In the genomic region with DNA sequence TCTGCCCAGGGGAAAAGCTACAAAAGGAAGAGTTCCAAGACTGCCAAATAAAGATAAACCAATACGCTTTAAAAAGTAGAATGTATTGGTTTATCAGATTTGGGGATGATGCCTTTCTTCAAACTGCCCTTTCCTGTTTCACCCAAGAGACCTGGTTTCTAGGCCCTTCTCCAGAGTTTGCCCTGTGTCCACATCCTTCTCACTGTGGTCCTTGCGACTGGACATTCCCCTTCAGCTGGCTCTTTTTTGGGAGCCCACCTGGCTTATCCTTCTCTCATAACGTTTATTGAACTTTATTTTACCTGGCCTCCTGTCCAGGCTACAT, we compare ENCODE assay signal across 8 cellular contexts. TPM values are rescaled to one million over a fixed set of nuclear protein-coding genes. Genes with fewer than 3 reads are reported as not detected.
A peak's percentile ranks its signal among the peaks of the same experiment; 100 is the strongest.
DNase-seq lines count a peak whose midpoint lies in the region; ATAC-seq and TF ChIP-seq lines count a peak whose summit lies in the region.

No MANE protein-coding gene starts in this region.

- no peaks in the 10 kb centered on the region for H3K27me3 ChIP-seq in OCI-LY3 (ENCODE audit: low read depth, low read length)
- H3K27me3 ChIP-seq in endodermal cell (ENCODE audit: control insufficient read depth, insufficient read depth, low read length, poor library complexity, severe bottlenecking) = no peaks in the 10 kb centered on the region
- H3K27me3 ChIP-seq in neuron (ENCODE audit: insufficient read depth, low read length) = no peaks in the 10 kb centered on the region

- peaks cover 7% of the 10 kb centered on the region for H3K79me2 ChIP-seq in OCI-LY3 (ENCODE audit: low read length)

- no peak for TF ChIP-seq CTCF in C4-2B (conservative IDR thresholded peaks at IDR 0.05)
- no peak for TF ChIP-seq CTCF in OCI-LY3 (IDR thresholded peaks at IDR 0.05; ENCODE audit: low read depth, low read length)
- no peak for TF ChIP-seq CTCF in endodermal cell (conservative IDR thresholded peaks at IDR 0.05)

- H3K36me3 ChIP-seq in OCI-LY3 (replicated peaks; ENCODE audit: low read depth, low read length) = no peaks in the 10 kb centered on the region
- H3K36me3 ChIP-seq in endodermal cell (ENCODE audit: control insufficient read depth, insufficient read depth, low read length) = peaks cover 23% of the 10 kb centered on the region
- H3K36me3 ChIP-seq in neuron (ENCODE audit: insufficient read depth, low read length) = peaks cover 16% of the 10 kb centered on the region

- DNase-seq in endodermal cell (no peak), DMS 273 treated with DMSO at 0.1 percent for 48 hours (lab: John Stamatoyannopoulos, UW) (no peak), medulla oblongata (ENCODE audit: extremely low spot score) (no peak)

- H3K27ac Mint-ChIP-seq in endodermal cell = peak overlapping the region; percentile 87

- H3K4me3 Mint-ChIP-seq in endodermal cell = peak overlapping the region; percentile 86

- H3K4me1 Mint-ChIP-seq in endodermal cell = peaks cover 12% of the 10 kb centered on the region

- 82 to 92% methylated on average over 2 to 3 of the region's 3 CpGs for WGBS in endodermal cell (ENCODE audit: insufficient coverage in 1 of 2, insufficient read length in 1 of 2), 2 experiments

- H3K9me3 ChIP-seq in OCI-LY3 (ENCODE audit: insufficient read depth, low read length) (no peaks in the 10 kb centered on the region), endodermal cell (ENCODE audit: control insufficient read depth, low read length) (no peaks in the 10 kb centered on the region), neuron (ENCODE audit: low read length) (no peaks in the 10 kb centered on the region)

- H3K4me1 ChIP-seq in OCI-LY3 (ENCODE audit: low read length) = peaks cover 10% of the 10 kb centered on the region
- H3K4me1 ChIP-seq in endodermal cell (ENCODE audit: control insufficient read depth, insufficient read depth, low read length) = no peaks in the 10 kb centered on the region
- peaks cover 14% of the 10 kb centered on the region for H3K4me1 ChIP-seq in neuron (ENCODE audit: insufficient read depth, low read length)

- H3K27me3 Mint-ChIP-seq in endodermal cell (ENCODE audit: insufficient read depth) = peaks cover 1% of the 10 kb centered on the region

- H3K27ac ChIP-seq in C4-2B = peak overlapping the region; percentile 95
- peak overlapping the region; percentile 78 for H3K27ac ChIP-seq in OCI-LY3 (ENCODE audit: low read length)
- H3K27ac ChIP-seq in endodermal cell (ENCODE audit: low read depth, low read length) = peak overlapping the region; percentile 14

- H3K9ac ChIP-seq in OCI-LY3 (ENCODE audit: low read length) (peak overlapping the region; percentile 86), endodermal cell (ENCODE audit: extremely low read depth, low read length, poor library complexity, severe bottlenecking) (peak overlapping the region; percentile 52)

- no peaks in the 10 kb centered on the region for H4K20me1 ChIP-seq in OCI-LY3 (ENCODE audit: insufficient read depth, low read length)

- H3K9me3 Mint-ChIP-seq in endodermal cell = no peaks in the 10 kb centered on the region

- no peak for ATAC-seq in GM21737 (IDR thresholded peaks at IDR 0.05; ENCODE audit: unreplicated experiment)
- no peak for ATAC-seq in HG03565 (IDR thresholded peaks at IDR 0.05; ENCODE audit: unreplicated experiment)

- peak overlapping the region; percentile 98 for H3K4me2 ChIP-seq in OCI-LY3 (ENCODE audit: low read length)

- peaks cover 12% of the 10 kb centered on the region for H3K36me3 Mint-ChIP-seq in endodermal cell (ENCODE audit: low read depth)

- H3K4me3 ChIP-seq in OCI-LY3 (ENCODE audit: low read length) (peak overlapping the region; percentile 95), endodermal cell (ENCODE audit: low read length) (peak overlapping the region; percentile 95), neuron (ENCODE audit: low read length) (peak overlapping the region; percentile 66)

- H2AFZ ChIP-seq in OCI-LY3 (ENCODE audit: low read depth, low read length) (peak overlapping the region; percentile 86), neuron (ENCODE audit: low read depth, low read length) (peak overlapping the region; percentile 84)

RNA-seq across cellular contexts. Expression of a gene that starts 0.5 kb away (rescaled TPM):
- 10 to 100 TPM; 64.4 to 74.2 TPM for total RNA-seq in endodermal cell
- polyA plus RNA-seq in endodermal cell (2013, experiment 1 of 2) = 74.3 TPM
- polyA plus RNA-seq in endodermal cell (2013, experiment 2 of 2) = 62.1 TPM

RNA-seq across cellular contexts. Expression of a gene that starts 17.4 kb away (rescaled TPM):
- total RNA-seq in endodermal cell = 10 to 100 TPM; 59.1 to 74.7 TPM
- polyA plus RNA-seq in endodermal cell (2013, experiment 1 of 2) = 96.3 TPM
- 78.8 TPM for polyA plus RNA-seq in endodermal cell (2013, experiment 2 of 2)

RNA-seq across cellular contexts. Expression of a gene that starts 24.3 kb away (rescaled TPM):
- 10 to 100 TPM; 28.7 to 31.3 TPM for total RNA-seq in endodermal cell
- 18.8 TPM for polyA plus RNA-seq in endodermal cell (2013, experiment 1 of 2)
- 19.3 TPM for polyA plus RNA-seq in endodermal cell (2013, experiment 2 of 2)

Comparison
In these comparisons a context has a peak if more than half of its experiments do, and no peak if none do; other contexts are left out.
1. H3K27ac ChIP-seq: peak in every context shown above with its lines; median percentile 95 in C4-2B; 78 in OCI-LY3; 14 in endodermal cell.